Comparison of ENCODE assay signal across 9 cellular contexts in genomic region chr17:1787301-1787902, GRCh38. TPM values are rescaled to one million over a fixed set of nuclear protein-coding genes. Genes with fewer than 3 reads are reported as not detected.
DNase-seq lines count a peak whose midpoint lies in the region; ATAC-seq and TF ChIP-seq lines count a peak whose summit lies in the region.
"Had no signal": no experiment of that assay in that cellular context is flagged by ENCODE, and none has a peak within 500 bp of the region (broad histone marks: within the 10 kb centered on the region; RNA-seq: fewer than 3 reads in every experiment).

No MANE protein-coding gene starts in this region.

- no peaks in the 10 kb centered on the region for H3K9me3 ChIP-seq in Panc1 (ENCODE audit: control insufficient read depth, insufficient read depth, low read depth, low read length)
- H3K9me3 ChIP-seq in esophagus muscularis mucosa, result no peaks in the 10 kb centered on the region
- H3K9me3 ChIP-seq: BLaER1 treated with 17β-estradiol and CSF1 and Interleukin-3, amounts not matched to agents 10 nM and 100 nM had no signal

- no peak overlapping the region for H3K4me3 Mint-ChIP-seq in nephron

- no TSS peak for BruUV-seq in Panc1 (replicated peaks; lab: Mats Ljungman, UMichigan)

- H3K36me3 ChIP-seq in Panc1 (ENCODE audit: control insufficient read depth, insufficient read depth, low read length) (no peaks in the 10 kb centered on the region; the same call in 1 of the 2 replicates), esophagus muscularis mucosa (peaks cover 0 to 22% (median 6%) of the 10 kb centered on the region in 4 donors)

- no peaks in the 10 kb centered on the region for H3K27me3 ChIP-seq in Panc1 (ENCODE audit: control insufficient read depth, insufficient read depth, low read length)
- H3K27me3 ChIP-seq in esophagus muscularis mucosa, result no peaks in the 10 kb centered on the region
- H3K27me3 ChIP-seq: BLaER1 treated with 17β-estradiol and CSF1 and Interleukin-3, amounts not matched to agents 10 nM and 100 nM had no signal

- TF ChIP-seq POLR2A in esophagus muscularis mucosa (IDR thresholded peaks at IDR 0.05; ENCODE audit: low read depth), result no peak

- peak overlapping the region; percentile 39 for H3K27ac ChIP-seq in Panc1 (ENCODE audit: low read length)
- peak overlapping the region; percentile 73 to 89 (median 82) for H3K27ac ChIP-seq in esophagus muscularis mucosa (replicated peaks in 1 of 4)

- no peaks in the 10 kb centered on the region for H3K9me3 Mint-ChIP-seq in nephron

- H3K27ac Mint-ChIP-seq in nephron, result peak overlapping the region in 2 of 3 experiments; percentile 3 to 18

- peaks cover 11% of the 10 kb centered on the region for H3K4me1 Mint-ChIP-seq in nephron

- in situ Hi-C loops in Panc1 (cut with HindIII; ENCODE audit: low pct_unique_long_range_greater_than_20kb, low sequenced_read_pairs), result no loop called here

- intact Hi-C loops in Panc1 (cut with micrococcal nuclease; ENCODE audit: unreplicated experiment), result no loop called here
- intact Hi-C loops in esophagus muscularis mucosa (cut with DNase I), result loop anchor here (5.0 kb wide), 1 partner anchor 120 kb away; no protein-coding TSS in a partner anchor

- ATAC-seq in Panc1 (peak; percentile 97), HG02981 (IDR thresholded peaks at IDR 0.05; ENCODE audit: unreplicated experiment) (no peak)

- POLR2A ChIA-PET in Panc1 (lab: Charles Lee), result interaction anchor here (0.7 kb wide), 2 partner anchors 16 to 71 kb away, joined by 3 read pairs; no protein-coding TSS in a partner anchor

- peaks cover 15% of the 10 kb centered on the region for H3K4me1 ChIP-seq in Panc1 (ENCODE audit: control insufficient read depth, insufficient read depth, low read length)
- H3K4me1 ChIP-seq in esophagus muscularis mucosa, result peaks cover 39 to 44% (median 42%) of the 10 kb centered on the region in 4 donors

- CTCF ChIA-PET in Panc1 (lab: Charles Lee), result no interaction called here

- H3K36me3 Mint-ChIP-seq in nephron (ENCODE audit: low read depth), result peaks cover 39% of the 10 kb centered on the region

- TF ChIP-seq CTCF in Panc1 (IDR thresholded peaks at IDR 0.05) (no peak), esophagus muscularis mucosa (IDR thresholded peaks at IDR 0.05) (no peak), nephron (IDR thresholded peaks at IDR 0.05; ENCODE audit: unreplicated experiment in 3 of 3) (no peak)

- no peaks in the 10 kb centered on the region for H3K27me3 Mint-ChIP-seq in nephron (ENCODE audit: low read depth)

- H3K4me3 ChIP-seq in Panc1 (ENCODE audit: low read depth in 2 of 2, low read length in 2 of 2), result no peak overlapping the region
- H3K4me3 ChIP-seq in esophagus muscularis mucosa, result no peak overlapping the region
- H3K4me3 ChIP-seq: BLaER1 treated with 17β-estradiol and CSF1 and Interleukin-3, amounts not matched to agents 10 nM and 100 nM had no signal

- DNase-seq in A172 (ENCODE audit: low spot score) (peak; percentile 96), Panc1 (ENCODE audit: low read depth, low spot score) (peak; percentile 77), esophagus muscularis mucosa (ENCODE audit: extremely low spot score) (no peak), NCI-H748 (lab: John Stamatoyannopoulos, UW; ENCODE audit: unreplicated experiment) (no peak), cerebellum (ENCODE audit: low spot score) (no peak), HuH-7.5 (ENCODE audit: low spot score) (no peak)

- WGBS in esophagus muscularis mucosa, result 71% methylated on average over 16 of the region's 16 CpGs

- no peak for TF ChIP-seq EP300 in esophagus muscularis mucosa (IDR thresholded peaks at IDR 0.05)

RNA-seq across cellular contexts. Expression of gene SERPINF1, which starts 25.5 kb away (rescaled TPM):
- 11.0 and 13.4 TPM in 2 replicates for total RNA-seq in A172 (2014; rRNA removed; shearing (Covaris generic))
- total RNA-seq in Panc1 (2021; ENCODE audit: unreplicated experiment) (4.6 TPM), esophagus muscularis mucosa (100 to 1,000 TPM; 177 to 464 (median 330) TPM), cerebellum (12.2 TPM)
- polyA plus RNA-seq in Panc1 (2012; ENCODE audit: insufficient read length), result 10.1 TPM

RNA-seq across cellular contexts. Expression of gene SMYD4, which starts 42.3 kb away (rescaled TPM):
- total RNA-seq in A172 (2014; rRNA removed; shearing (Covaris generic)), result 5.1 and 7.7 TPM in 2 replicates
- 17.1 TPM for total RNA-seq in Panc1 (2021; ENCODE audit: unreplicated experiment)
- polyA plus RNA-seq in Panc1 (2012; ENCODE audit: insufficient read length), result 6.2 TPM
- total RNA-seq in esophagus muscularis mucosa, result 10 to 100 TPM; 10.3 to 14.8 (median 11.9) TPM
- 12.3 TPM for total RNA-seq in cerebellum

RNA-seq across cellular contexts. Expression of gene RPA1, which starts 42.4 kb away (rescaled TPM):
- total RNA-seq in A172 (2014; rRNA removed; shearing (Covaris generic)), result 41.1 and 46.1 TPM in 2 replicates
- total RNA-seq in Panc1 (2021; ENCODE audit: unreplicated experiment) (150 TPM), esophagus muscularis mucosa (10 to 100 TPM; 22.9 to 30.8 (median 29.2) TPM), cerebellum (15.9 TPM)
- 101 TPM for polyA plus RNA-seq in Panc1 (2012; ENCODE audit: insufficient read length)

RNA-seq across cellular contexts. Expression of gene SERPINF2, which starts 44.7 kb away (rescaled TPM):
- total RNA-seq in A172 (2014; rRNA removed; shearing (Covaris generic)), result 0.64 and 1.9 TPM in 2 replicates
- total RNA-seq in Panc1 (2021; ENCODE audit: unreplicated experiment) (0.77 TPM), esophagus muscularis mucosa (1 to 10 TPM; 2.4 to 7.5 (median 3.4) TPM), cerebellum (0.18 TPM)
- polyA plus RNA-seq in Panc1 (2012; ENCODE audit: insufficient read length), result 1.3 TPM

Comparison
In these comparisons a context has a peak if more than half of its experiments do, and no peak if none do; other contexts are left out.
1. DNase-seq: peak in A172 (single experiment) and Panc1 (single experiment); none in esophagus muscularis mucosa (single experiment), NCI-H748 (single experiment), cerebellum (single experiment) and HuH-7.5 (single experiment).
2. RNA of gene SERPINF1, which starts 25.5 kb away (total RNA-seq): 177 to 464 TPM in esophagus muscularis mucosa; 12.2 TPM in cerebellum (single experiment), 11.0 to 13.4 TPM in A172 and 4.6 TPM in Panc1 (single experiment); every median in the first group is over 10 times any median in the second.